8 cellular contexts compared by ENCODE assay signal in genomic region chrX:65595460-65595876, GRCh38.
DNase-seq lines count a peak whose midpoint lies in the region; ATAC-seq, FAIRE-seq and TF ChIP-seq lines count a peak whose summit lies in the region.

No MANE protein-coding gene starts in this region.

- TF ChIP-seq POLR2A in H54 (IDR thresholded peaks at IDR 0.05; ENCODE audit: low read depth, low read length): no peak
- no peak for TF ChIP-seq POLR2A in suprapubic skin (IDR thresholded peaks at IDR 0.05)

- H3K4me3 ChIP-seq in SJCRH30 (no peak overlapping the region), suprapubic skin (no peak overlapping the region)

- ATAC-seq in omental fat pad (ENCODE audit: low FRiP score): peak; percentile 94

- no peak overlapping the region for H3K27ac ChIP-seq in SJCRH30
- H3K27ac ChIP-seq in suprapubic skin: peak overlapping the region; percentile 75

- peak; percentile 89 for DNase-seq in EL
- DNase-seq in H54 (ENCODE audit: insufficient read length, low spot score): peak; percentile 45
- peak; percentile 97 for DNase-seq in M059J (ENCODE audit: low read depth)
- DNase-seq in SJCRH30: peak; percentile 89 to 95
- DNase-seq in activated naive CD4-positive, alpha-beta T cell treated with Interleukin-2 at 50 U/mL for 16 hours: peak; percentile 91
- DNase-seq in frontal cortex (ENCODE audit: low spot score in 2 of 2): peak; percentile 46 to 53
- DNase-seq in omental fat pad (ENCODE audit: low spot score): peak; percentile 100
- peak; percentile 95 to 97 for DNase-seq in suprapubic skin (ENCODE audit: low spot score in 2 of 2)

- TF ChIP-seq EP300 in suprapubic skin (IDR thresholded peaks at IDR 0.05): no peak

- H3K36me3 ChIP-seq in SJCRH30 (no peaks in the 10 kb centered on the region), suprapubic skin (no peaks in the 10 kb centered on the region)

- H3K9me3 ChIP-seq in SJCRH30 (replicated peaks) (no peaks in the 10 kb centered on the region), suprapubic skin (no peaks in the 10 kb centered on the region)

- no peaks in the 10 kb centered on the region for H3K27me3 ChIP-seq in SJCRH30
- H3K27me3 ChIP-seq in suprapubic skin: no peaks in the 10 kb centered on the region

- no peaks in the 10 kb centered on the region for H3K4me1 ChIP-seq in SJCRH30
- peaks cover 16% of the 10 kb centered on the region for H3K4me1 ChIP-seq in suprapubic skin

- peak; percentile 85 for FAIRE-seq in H54 (lab: Jason Lieb, UNC)
- no peak for FAIRE-seq in frontal cortex (lab: Jason Lieb, UNC)

- WGBS in suprapubic skin: 11% methylated on average over 3 of the region's 3 CpGs

- peak in 2 of 3 donors; percentile 95 to 96 for TF ChIP-seq CTCF in omental fat pad (IDR thresholded peaks at IDR 0.05)
- peak; percentile 90 to 99 for TF ChIP-seq CTCF in suprapubic skin (IDR thresholded peaks at IDR 0.05)

Comparison
In these comparisons a context has a peak if more than half of its experiments do, and no peak if none do; other contexts are left out.
1. DNase-seq: peak in every context shown above with its lines; median percentile 100 in omental fat pad; 97 in M059J; 96 in suprapubic skin; 92 in SJCRH30; 91 in activated naive CD4-positive, alpha-beta T cell treated with Interleukin-2 at 50 U/mL for 16 hours; 89 in EL; 50 in frontal cortex; 45 in H54.